ENCODE assay signal across 18 cellular contexts in the genomic region with DNA sequence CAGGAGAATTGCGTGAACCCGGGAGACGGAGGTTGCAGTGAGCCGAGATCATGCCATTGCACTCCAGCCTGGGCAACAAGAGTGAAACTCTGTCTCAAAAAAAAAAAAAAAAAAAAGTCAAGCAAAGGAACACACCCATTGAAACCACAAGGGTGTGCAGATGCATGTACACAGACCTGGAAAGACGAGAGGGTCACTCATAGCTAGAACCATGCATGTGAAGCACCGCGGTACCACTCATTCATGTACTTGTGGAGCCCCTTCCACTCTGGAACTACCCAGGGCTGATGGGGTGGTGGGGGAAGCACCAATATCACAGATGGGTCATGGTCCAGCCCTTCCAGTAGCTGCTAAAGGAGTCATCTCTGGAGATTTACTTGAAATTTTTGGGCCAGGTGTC. TPM values are rescaled to one million over a fixed set of nuclear protein-coding genes. Genes with fewer than 3 reads are reported as not detected.
DNase-seq lines count a peak whose midpoint lies in the region; ATAC-seq, FAIRE-seq and TF ChIP-seq lines count a peak whose summit lies in the region.
"Had no signal": no experiment of that assay in that cellular context is flagged by ENCODE, and none has a peak within 500 bp of the region (broad histone marks: within the 10 kb centered on the region; RNA-seq: fewer than 3 reads in every experiment).

No MANE protein-coding gene starts in this region.

- no TSS peak for BruUV-seq in HepG2 (replicated peaks; lab: Mats Ljungman, UMichigan)

- no peaks in the 10 kb centered on the region for H3K79me2 ChIP-seq in HepG2 (ENCODE audit: insufficient read depth, low read length)

- H2AFZ ChIP-seq in HepG2 (ENCODE audit: low read length): no peak overlapping the region

- H3K27ac ChIP-seq in HepG2 (ENCODE audit: extremely low read length, insufficient read depth, low read length) (no peak overlapping the region), right lobe of liver (no peak overlapping the region)
- H3K27ac ChIP-seq: Peyer's patch, SJCRH30 had no signal

- FAIRE-seq in HepG2 (lab: Jason Lieb, UNC): no peak

- TF ChIP-seq CTCF in HepG2 (CRISPR knock-in tag; IDR thresholded peaks at IDR 0.05): no peak
- no peak for TF ChIP-seq CTCF in right lobe of liver (IDR thresholded peaks at IDR 0.05)
- no peak for TF ChIP-seq CTCF in omental fat pad (IDR thresholded peaks at IDR 0.05)

- H3K4me2 ChIP-seq in HepG2 (ENCODE audit: low read depth, low read length): no peak overlapping the region

- DNase-seq in HepG2 (ENCODE audit: low spot score): no peak
- DNase-seq in right lobe of liver: no peak
- no peak for DNase-seq in stimulated activated effector memory CD8-positive, alpha-beta T cell treated with anti-CD3 and anti-CD28 coated beads, Interleukin-12 subunit alpha, Interleukin-12 subunit beta, amount 100 ng/mL, for 72 hours (ENCODE audit: low spot score in 2 of 2)
- no peak for DNase-seq in omental fat pad (ENCODE audit: low spot score)
- DNase-seq: BE2C; CD4-positive, CD25-positive, alpha-beta regulatory T cell; EL; GF-D8; GOT3; Kasumi-1; NCI-H1694; NCI-H2171 treated with DMSO at 0.1 percent for 48 hours; NCI-H524 treated with DMSO at 0.1 percent for 48 hours; NCI-H82; Peyer's patch; SJCRH30 had no signal

- H3K36me3 ChIP-seq in HepG2 (replicated peaks in 1 of 2; ENCODE audit: control insufficient read depth in 1 of 2, insufficient read depth in 2 of 2, low read length in 2 of 2) (no peaks in the 10 kb centered on the region), right lobe of liver (no peaks in the 10 kb centered on the region)
- H3K36me3 ChIP-seq: BE2C, Peyer's patch, SJCRH30 had no signal

- H4K20me1 ChIP-seq in HepG2 (ENCODE audit: insufficient read depth, low read length): no peaks in the 10 kb centered on the region

- TF ChIP-seq RAD21 in HepG2 (CRISPR knock-in tag; IDR thresholded peaks at IDR 0.05): no peak

- no peak overlapping the region for H3K9ac ChIP-seq in HepG2 (ENCODE audit: insufficient read depth, low read depth, low read length)

- H3K9me3 ChIP-seq in HepG2 (ENCODE audit: low read length) (no peaks in the 10 kb centered on the region), right lobe of liver (no peaks in the 10 kb centered on the region)
- H3K9me3 ChIP-seq: BE2C, Peyer's patch, SJCRH30 had no signal

- H3K4me1 ChIP-seq in HepG2 (ENCODE audit: insufficient read depth, low read length) (no peaks in the 10 kb centered on the region; the same call in 1 of the 2 replicates), right lobe of liver (no peaks in the 10 kb centered on the region)
- H3K4me1 ChIP-seq: BE2C, Peyer's patch had no signal

- no peaks in the 10 kb centered on the region for H3K9me3 Mint-ChIP-seq in stimulated activated effector memory CD8-positive, alpha-beta T cell treated with anti-CD3 and anti-CD28 coated beads, Interleukin-12 subunit alpha, Interleukin-12 subunit beta, amount 100 ng/mL, for 72 hours

- ATAC-seq in HepG2 (peak; percentile 26; the same call in 1 of the 3 replicates), right lobe of liver (no peak), HG02610 (IDR thresholded peaks at IDR 0.05; ENCODE audit: unreplicated experiment) (peak; percentile 41), omental fat pad (ENCODE audit: low FRiP score) (no peak)
- peak; percentile 69 for ATAC-seq in stimulated activated effector memory CD8-positive, alpha-beta T cell treated with anti-CD3 and anti-CD28 coated beads, Interleukin-12 subunit alpha, Interleukin-12 subunit beta, amount 100 ng/mL, for 72 hours

- TF ChIP-seq POLR2A in HepG2 (IDR thresholded peaks at IDR 0.05; ENCODE audit: insufficient read depth in 1 of 2, low read depth in 2 of 2, low read length in 2 of 2): no peak
- no peak for TF ChIP-seq POLR2A in right lobe of liver (IDR thresholded peaks at IDR 0.05)

- POLR2A ChIA-PET in HepG2 (lab: Yijun Ruan, JAX): no interaction called here

- WGBS in HepG2 (ENCODE audit: low lambda C conversion rate): 41% methylated on average over 7 of the region's 7 CpGs
- 86% methylated on average over 4 of the region's 7 CpGs for WGBS in right lobe of liver (ENCODE audit: insufficient coverage, low coverage, low lambda C conversion rate, missing lambda C conversion rate)

- TF ChIP-seq EP300 in HepG2 (IDR thresholded peaks at IDR 0.05; ENCODE audit: low read depth in 2 of 2, low read length in 2 of 2): no peak
- no peak for TF ChIP-seq EP300 in HepG2 (CRISPR knock-in tag; IDR thresholded peaks at IDR 0.05; ENCODE audit: borderline replicate concordance)

- H3K27me3 ChIP-seq in HepG2 (ENCODE audit: control insufficient read depth in 1 of 2, insufficient read depth in 2 of 2, low read length in 2 of 2) (peaks cover 0 to 17% of the 10 kb centered on the region in 2 experiments; a peak in 2 of 5 replicates), right lobe of liver (no peaks in the 10 kb centered on the region)
- H3K27me3 ChIP-seq: BE2C, Peyer's patch, SJCRH30 had no signal

- H3K4me1 Mint-ChIP-seq in stimulated activated effector memory CD8-positive, alpha-beta T cell treated with anti-CD3 and anti-CD28 coated beads, Interleukin-12 subunit alpha, Interleukin-12 subunit beta, amount 100 ng/mL, for 72 hours: no peaks in the 10 kb centered on the region
- H3K4me1 Mint-ChIP-seq: CD4-positive, CD25-positive, alpha-beta regulatory T cell had no signal

- H3K4me3 ChIP-seq in HepG2 (replicated peaks in 1 of 3; ENCODE audit: insufficient read depth in 1 of 3, low read depth in 2 of 3, low read length in 3 of 3): no peak overlapping the region
- H3K4me3 ChIP-seq in right lobe of liver: no peak overlapping the region
- H3K4me3 ChIP-seq: Peyer's patch, SJCRH30 had no signal

- no peak overlapping the region for H3K4me3 Mint-ChIP-seq in stimulated activated effector memory CD8-positive, alpha-beta T cell treated with anti-CD3 and anti-CD28 coated beads, Interleukin-12 subunit alpha, Interleukin-12 subunit beta, amount 100 ng/mL, for 72 hours
- H3K4me3 Mint-ChIP-seq: CD4-positive, CD25-positive, alpha-beta regulatory T cell had no signal

- intact Hi-C loops in HepG2 (cut with micrococcal nuclease; ENCODE audit: unreplicated experiment) (no loop called here), right lobe of liver (cut with DNase I) (no loop called here)

- CTCF ChIA-PET in HepG2 (lab: Yijun Ruan, JAX; ENCODE audit: low intra/inter-chr PET ratio, low total read pairs): interaction anchor here (1.1 kb wide), 1 partner anchor 26 kb away, joined by 3 read pairs; no protein-coding TSS in a partner anchor

- H3K27ac Mint-ChIP-seq in stimulated activated effector memory CD8-positive, alpha-beta T cell treated with anti-CD3 and anti-CD28 coated beads, Interleukin-12 subunit alpha, Interleukin-12 subunit beta, amount 100 ng/mL, for 72 hours: no peak overlapping the region
- H3K27ac Mint-ChIP-seq: CD4-positive, CD25-positive, alpha-beta regulatory T cell had no signal

- in situ Hi-C loops in HepG2 (cut with HindIII; ENCODE audit: extremely low pct_ligation_motif_present, low pct_unique_long_range_greater_than_20kb): no loop called here

- no peaks in the 10 kb centered on the region for H3K36me3 Mint-ChIP-seq in stimulated activated effector memory CD8-positive, alpha-beta T cell treated with anti-CD3 and anti-CD28 coated beads, Interleukin-12 subunit alpha, Interleukin-12 subunit beta, amount 100 ng/mL, for 72 hours
- H3K36me3 Mint-ChIP-seq: CD4-positive, CD25-positive, alpha-beta regulatory T cell had no signal

RNA-seq across cellular contexts. Expression of a gene that starts 7.4 kb away (rescaled TPM):
- total RNA-seq in HepG2 (2016; rRNA removed; fragmentation: Illumina TruSeq; extraction: Trizol) (10.2 and 15.7 TPM in 2 replicates), right lobe of liver (10 to 100 TPM in 5 of 6 experiments, 1 to 10 TPM in 1; 9.2 to 16.0 (median 12.9) TPM), omental fat pad (10 to 100 TPM; 12.6 to 23.5 (median 15.7) TPM)
- total RNA-seq in HepG2 (2016; cell fraction: cytosol; rRNA removed; fragmentation: Illumina TruSeq; extraction: Trizol; ENCODE audit: low read depth): 6.4 and 7.2 TPM in 2 replicates
- 12.5 and 16.8 TPM in 2 replicates for total RNA-seq in HepG2 (2016; cell fraction: insoluble cytoplasmic fraction; rRNA removed; fragmentation: Illumina TruSeq; extraction: Trizol)
- total RNA-seq in HepG2 (2016; cell fraction: membrane; rRNA removed; fragmentation: Illumina TruSeq; extraction: Trizol): 7.9 and 8.5 TPM in 2 replicates
- 22.6 and 23.5 TPM in 2 replicates for total RNA-seq in HepG2 (2016; cell fraction: nucleus; rRNA removed; fragmentation: Illumina TruSeq; extraction: Trizol)
- polyA plus RNA-seq in HepG2 (2011; rRNA removed): 41.6 and 48.3 TPM in 2 replicates
- 19.2 and 22.0 TPM in 2 replicates for polyA plus RNA-seq in HepG2 (2011; cell fraction: cytosol; rRNA removed)
- polyA plus RNA-seq in HepG2 (2011; cell fraction: nucleus; rRNA removed): 220 TPM in 2 replicates
- 27.3 and 28.6 TPM in 2 replicates for polyA plus RNA-seq in HepG2 (2012)
- 2.1 and 2.3 TPM in 2 replicates for polyA plus RNA-seq in HepG2 (2016; cell fraction: cytosol; fragmentation: Illumina TruSeq; extraction: Trizol; ENCODE audit: low read depth)
- 13.6 and 18.5 TPM in 2 replicates for polyA plus RNA-seq in HepG2 (2016; cell fraction: insoluble cytoplasmic fraction; fragmentation: Illumina TruSeq; extraction: Trizol; ENCODE audit: low read depth)
- polyA plus RNA-seq in HepG2 (2016; cell fraction: membrane; fragmentation: Illumina TruSeq; extraction: Trizol; ENCODE audit: low read depth): 6.4 and 6.8 TPM in 2 replicates
- polyA plus RNA-seq in HepG2 (2016; cell fraction: nucleus; fragmentation: Illumina TruSeq; extraction: Trizol; ENCODE audit: insufficient read depth, low read depth): 89.6 and 90.5 TPM in 2 replicates
- 17.3 and 27.1 TPM in 2 replicates for polyA minus RNA-seq in HepG2 (2011; rRNA and poly(A)+ RNA removed; ENCODE audit: low replicate concordance)
- 9.3 and 9.7 TPM in 2 replicates for polyA minus RNA-seq in HepG2 (2011; cell fraction: cytosol; rRNA and poly(A)+ RNA removed)
- 38.8 and 46.0 TPM in 2 replicates for polyA minus RNA-seq in HepG2 (2011; cell fraction: nucleus; rRNA and poly(A)+ RNA removed)

RNA-seq across cellular contexts. Expression of a gene that starts 14.6 kb away (rescaled TPM):
- total RNA-seq in HepG2 (2016; rRNA removed; fragmentation: Illumina TruSeq; extraction: Trizol) (0.74 and 1.2 TPM in 2 replicates), right lobe of liver (under 1 TPM in 1 of 6 experiments, not detected in 5; 0.13 TPM), omental fat pad (1 to 10 TPM in 3 of 4 donors, not detected in 1; 1.1 to 1.5 (median 1.2) TPM)
- 0.62 and 0.81 TPM in 2 replicates for total RNA-seq in HepG2 (2016; cell fraction: cytosol; rRNA removed; fragmentation: Illumina TruSeq; extraction: Trizol; ENCODE audit: low read depth)
- 1.1 and 1.4 TPM in 2 replicates for total RNA-seq in HepG2 (2016; cell fraction: insoluble cytoplasmic fraction; rRNA removed; fragmentation: Illumina TruSeq; extraction: Trizol)
- total RNA-seq in HepG2 (2016; cell fraction: membrane; rRNA removed; fragmentation: Illumina TruSeq; extraction: Trizol): 0.71 and 1.7 TPM in 2 replicates
- 0.81 TPM in 2 replicates for total RNA-seq in HepG2 (2016; cell fraction: nucleus; rRNA removed; fragmentation: Illumina TruSeq; extraction: Trizol)
- polyA plus RNA-seq in HepG2 (2011; rRNA removed): 3.8 and 5.9 TPM in 2 replicates
- 5.4 and 6.3 TPM in 2 replicates for polyA plus RNA-seq in HepG2 (2011; cell fraction: cytosol; rRNA removed)
- polyA plus RNA-seq in HepG2 (2011; cell fraction: nucleus; rRNA removed): 5.7 and 8.0 TPM in 2 replicates
- 3.9 and 4.0 TPM in 2 replicates for polyA plus RNA-seq in HepG2 (2012)
- polyA plus RNA-seq in HepG2 (2016; cell fraction: cytosol; fragmentation: Illumina TruSeq; extraction: Trizol; ENCODE audit: low read depth): 1.2 TPM in 2 replicates
- polyA plus RNA-seq in HepG2 (2016; cell fraction: insoluble cytoplasmic fraction; fragmentation: Illumina TruSeq; extraction: Trizol; ENCODE audit: low read depth): 0.61 and 0.65 TPM in 2 replicates
- polyA plus RNA-seq in HepG2 (2016; cell fraction: membrane; fragmentation: Illumina TruSeq; extraction: Trizol; ENCODE audit: low read depth): 1.1 and 2.0 TPM in 2 replicates
- polyA plus RNA-seq in HepG2 (2016; cell fraction: nucleus; fragmentation: Illumina TruSeq; extraction: Trizol; ENCODE audit: insufficient read depth, low read depth): 1.5 and 2.0 TPM in 2 replicates
- polyA minus RNA-seq in HepG2 (2011; rRNA and poly(A)+ RNA removed; ENCODE audit: low replicate concordance): 2.9 and 10.0 TPM in 2 replicates
- polyA minus RNA-seq in HepG2 (2011; cell fraction: cytosol; rRNA and poly(A)+ RNA removed): 2.9 and 3.3 TPM in 2 replicates
- polyA minus RNA-seq in HepG2 (2011; cell fraction: nucleus; rRNA and poly(A)+ RNA removed): 1.7 TPM in 2 replicates
- total RNA-seq: OCI-LY7, Peyer's patch had no signal

RNA-seq across cellular contexts. Expression of a gene that starts 40.2 kb away (rescaled TPM):
- total RNA-seq in HepG2 (2016; rRNA removed; fragmentation: Illumina TruSeq; extraction: Trizol): 0.11 and 0.17 TPM in 2 replicates
- total RNA-seq in HepG2 (2016; cell fraction: cytosol; rRNA removed; fragmentation: Illumina TruSeq; extraction: Trizol; ENCODE audit: low read depth): 0.20 TPM in 1 of 2 replicates, not detected in the other
- total RNA-seq in HepG2 (2016; cell fraction: insoluble cytoplasmic fraction; rRNA removed; fragmentation: Illumina TruSeq; extraction: Trizol): 0.16 and 0.22 TPM in 2 replicates
- 0.25 and 0.45 TPM in 2 replicates for total RNA-seq in HepG2 (2016; cell fraction: membrane; rRNA removed; fragmentation: Illumina TruSeq; extraction: Trizol)
- 0.28 TPM in 1 of 2 replicates, not detected in the other for total RNA-seq in HepG2 (2016; cell fraction: nucleus; rRNA removed; fragmentation: Illumina TruSeq; extraction: Trizol)
- polyA plus RNA-seq in HepG2 (2011; rRNA removed): 0.08 and 0.12 TPM in 2 replicates
- 0.05 and 0.11 TPM in 2 replicates for polyA plus RNA-seq in HepG2 (2011; cell fraction: cytosol; rRNA removed)
- 0.28 and 0.39 TPM in 2 replicates for polyA plus RNA-seq in HepG2 (2011; cell fraction: nucleus; rRNA removed)
- polyA plus RNA-seq in HepG2 (2012): 0.12 and 0.17 TPM in 2 replicates
- 0.10 and 0.14 TPM in 2 replicates for polyA plus RNA-seq in HepG2 (2016; cell fraction: cytosol; fragmentation: Illumina TruSeq; extraction: Trizol; ENCODE audit: low read depth)
- 0.19 and 0.41 TPM in 2 replicates for polyA plus RNA-seq in HepG2 (2016; cell fraction: insoluble cytoplasmic fraction; fragmentation: Illumina TruSeq; extraction: Trizol; ENCODE audit: low read depth)
- 0.17 and 0.19 TPM in 2 replicates for polyA plus RNA-seq in HepG2 (2016; cell fraction: membrane; fragmentation: Illumina TruSeq; extraction: Trizol; ENCODE audit: low read depth)
- polyA plus RNA-seq in HepG2 (2016; cell fraction: nucleus; fragmentation: Illumina TruSeq; extraction: Trizol; ENCODE audit: insufficient read depth, low read depth): not detected in 2 replicates
- 0.06 and 0.09 TPM in 2 replicates for polyA minus RNA-seq in HepG2 (2011; rRNA and poly(A)+ RNA removed; ENCODE audit: low replicate concordance)
- not detected in 2 replicates for polyA minus RNA-seq in HepG2 (2011; cell fraction: cytosol; rRNA and poly(A)+ RNA removed)
- polyA minus RNA-seq in HepG2 (2011; cell fraction: nucleus; rRNA and poly(A)+ RNA removed): 0.50 and 0.77 TPM in 2 replicates
- under 1 TPM in 5 of 6 experiments, not detected in 1; 0.12 to 0.43 (median 0.26) TPM for total RNA-seq in right lobe of liver
- total RNA-seq in omental fat pad: under 1 TPM in 3 of 4 donors, not detected in 1; 0.19 to 0.48 (median 0.47) TPM
- polyA plus RNA-seq: CD4-positive, CD25-positive, alpha-beta regulatory T cell had no signal

RNA-seq across cellular contexts. Expression of a gene that starts 42.6 kb away (rescaled TPM):
- total RNA-seq in HepG2 (2016; rRNA removed; fragmentation: Illumina TruSeq; extraction: Trizol): 11.2 and 24.3 TPM in 2 replicates
- 3.0 and 3.3 TPM in 2 replicates for total RNA-seq in HepG2 (2016; cell fraction: cytosol; rRNA removed; fragmentation: Illumina TruSeq; extraction: Trizol; ENCODE audit: low read depth)
- total RNA-seq in HepG2 (2016; cell fraction: insoluble cytoplasmic fraction; rRNA removed; fragmentation: Illumina TruSeq; extraction: Trizol): 8.8 and 26.6 TPM in 2 replicates
- 6.5 and 8.3 TPM in 2 replicates for total RNA-seq in HepG2 (2016; cell fraction: membrane; rRNA removed; fragmentation: Illumina TruSeq; extraction: Trizol)
- total RNA-seq in HepG2 (2016; cell fraction: nucleus; rRNA removed; fragmentation: Illumina TruSeq; extraction: Trizol): 31.0 and 40.1 TPM in 2 replicates
- 16.0 and 24.1 TPM in 2 replicates for polyA plus RNA-seq in HepG2 (2011; rRNA removed)
- 11.8 and 12.5 TPM in 2 replicates for polyA plus RNA-seq in HepG2 (2011; cell fraction: cytosol; rRNA removed)
- 91.9 and 94.6 TPM in 2 replicates for polyA plus RNA-seq in HepG2 (2011; cell fraction: nucleus; rRNA removed)
- polyA plus RNA-seq in HepG2 (2012): 11.7 and 19.9 TPM in 2 replicates
- 3.1 and 3.3 TPM in 2 replicates for polyA plus RNA-seq in HepG2 (2016; cell fraction: cytosol; fragmentation: Illumina TruSeq; extraction: Trizol; ENCODE audit: low read depth)
- polyA plus RNA-seq in HepG2 (2016; cell fraction: insoluble cytoplasmic fraction; fragmentation: Illumina TruSeq; extraction: Trizol; ENCODE audit: low read depth): 5.9 and 7.7 TPM in 2 replicates
- 3.2 and 4.6 TPM in 2 replicates for polyA plus RNA-seq in HepG2 (2016; cell fraction: membrane; fragmentation: Illumina TruSeq; extraction: Trizol; ENCODE audit: low read depth)
- 59.5 and 67.0 TPM in 2 replicates for polyA plus RNA-seq in HepG2 (2016; cell fraction: nucleus; fragmentation: Illumina TruSeq; extraction: Trizol; ENCODE audit: insufficient read depth, low read depth)
- 17.7 and 40.9 TPM in 2 replicates for polyA minus RNA-seq in HepG2 (2011; rRNA and poly(A)+ RNA removed; ENCODE audit: low replicate concordance)
- 14.1 and 14.5 TPM in 2 replicates for polyA minus RNA-seq in HepG2 (2011; cell fraction: cytosol; rRNA and poly(A)+ RNA removed)
- polyA minus RNA-seq in HepG2 (2011; cell fraction: nucleus; rRNA and poly(A)+ RNA removed): 36.8 and 38.7 TPM in 2 replicates
- 10 to 100 TPM in 1 of 6 experiments, 1 to 10 TPM in 5; 5.8 to 10.7 (median 7.5) TPM for total RNA-seq in right lobe of liver
- total RNA-seq in omental fat pad: 10 to 100 TPM; 11.5 to 21.9 (median 14.2) TPM

RNA-seq across cellular contexts. Expression of a gene that starts 46.8 kb away (rescaled TPM):
- total RNA-seq in HepG2 (2016; rRNA removed; fragmentation: Illumina TruSeq; extraction: Trizol) (51.2 and 107 TPM in 2 replicates), right lobe of liver (10 to 100 TPM; 58.9 to 70.0 (median 62.7) TPM), omental fat pad (100 to 1,000 TPM in 1 of 4 donors, 10 to 100 TPM in 3; 67.9 to 109 (median 91.3) TPM)
- total RNA-seq in HepG2 (2016; cell fraction: cytosol; rRNA removed; fragmentation: Illumina TruSeq; extraction: Trizol; ENCODE audit: low read depth): 19.3 and 20.8 TPM in 2 replicates
- 52.6 and 108 TPM in 2 replicates for total RNA-seq in HepG2 (2016; cell fraction: insoluble cytoplasmic fraction; rRNA removed; fragmentation: Illumina TruSeq; extraction: Trizol)
- 31.6 and 33.9 TPM in 2 replicates for total RNA-seq in HepG2 (2016; cell fraction: membrane; rRNA removed; fragmentation: Illumina TruSeq; extraction: Trizol)
- 73.3 and 83.7 TPM in 2 replicates for total RNA-seq in HepG2 (2016; cell fraction: nucleus; rRNA removed; fragmentation: Illumina TruSeq; extraction: Trizol)
- polyA plus RNA-seq in HepG2 (2011; rRNA removed): 206 and 248 TPM in 2 replicates
- 157 and 165 TPM in 2 replicates for polyA plus RNA-seq in HepG2 (2011; cell fraction: cytosol; rRNA removed)
- polyA plus RNA-seq in HepG2 (2011; cell fraction: nucleus; rRNA removed): 258 and 264 TPM in 2 replicates
- polyA plus RNA-seq in HepG2 (2012): 74.4 and 84.6 TPM in 2 replicates
- 20.5 and 25.2 TPM in 2 replicates for polyA plus RNA-seq in HepG2 (2016; cell fraction: cytosol; fragmentation: Illumina TruSeq; extraction: Trizol; ENCODE audit: low read depth)
- polyA plus RNA-seq in HepG2 (2016; cell fraction: insoluble cytoplasmic fraction; fragmentation: Illumina TruSeq; extraction: Trizol; ENCODE audit: low read depth): 66.6 and 70.3 TPM in 2 replicates
- polyA plus RNA-seq in HepG2 (2016; cell fraction: membrane; fragmentation: Illumina TruSeq; extraction: Trizol; ENCODE audit: low read depth): 36.5 and 37.7 TPM in 2 replicates
- polyA plus RNA-seq in HepG2 (2016; cell fraction: nucleus; fragmentation: Illumina TruSeq; extraction: Trizol; ENCODE audit: insufficient read depth, low read depth): 171 and 181 TPM in 2 replicates
- 223 and 558 TPM in 2 replicates for polyA minus RNA-seq in HepG2 (2011; rRNA and poly(A)+ RNA removed; ENCODE audit: low replicate concordance)
- 65.6 and 67.3 TPM in 2 replicates for polyA minus RNA-seq in HepG2 (2011; cell fraction: cytosol; rRNA and poly(A)+ RNA removed)
- 65.1 and 74.2 TPM in 2 replicates for polyA minus RNA-seq in HepG2 (2011; cell fraction: nucleus; rRNA and poly(A)+ RNA removed)

Comparison
In these comparisons a context has a peak if more than half of its experiments do, and no peak if none do; other contexts are left out.
1. ATAC-seq: peak in HepG2 (single experiment), HG02610 (single experiment) and stimulated activated effector memory CD8-positive, alpha-beta T cell treated with anti-CD3 and anti-CD28 coated beads, Interleukin-12 subunit alpha, Interleukin-12 subunit beta, amount 100 ng/mL, for 72 hours (single experiment); none in right lobe of liver (0 of 4) and omental fat pad (single experiment).